Comparison of ENCODE assay signal across 8 cellular contexts in the genomic region with DNA sequence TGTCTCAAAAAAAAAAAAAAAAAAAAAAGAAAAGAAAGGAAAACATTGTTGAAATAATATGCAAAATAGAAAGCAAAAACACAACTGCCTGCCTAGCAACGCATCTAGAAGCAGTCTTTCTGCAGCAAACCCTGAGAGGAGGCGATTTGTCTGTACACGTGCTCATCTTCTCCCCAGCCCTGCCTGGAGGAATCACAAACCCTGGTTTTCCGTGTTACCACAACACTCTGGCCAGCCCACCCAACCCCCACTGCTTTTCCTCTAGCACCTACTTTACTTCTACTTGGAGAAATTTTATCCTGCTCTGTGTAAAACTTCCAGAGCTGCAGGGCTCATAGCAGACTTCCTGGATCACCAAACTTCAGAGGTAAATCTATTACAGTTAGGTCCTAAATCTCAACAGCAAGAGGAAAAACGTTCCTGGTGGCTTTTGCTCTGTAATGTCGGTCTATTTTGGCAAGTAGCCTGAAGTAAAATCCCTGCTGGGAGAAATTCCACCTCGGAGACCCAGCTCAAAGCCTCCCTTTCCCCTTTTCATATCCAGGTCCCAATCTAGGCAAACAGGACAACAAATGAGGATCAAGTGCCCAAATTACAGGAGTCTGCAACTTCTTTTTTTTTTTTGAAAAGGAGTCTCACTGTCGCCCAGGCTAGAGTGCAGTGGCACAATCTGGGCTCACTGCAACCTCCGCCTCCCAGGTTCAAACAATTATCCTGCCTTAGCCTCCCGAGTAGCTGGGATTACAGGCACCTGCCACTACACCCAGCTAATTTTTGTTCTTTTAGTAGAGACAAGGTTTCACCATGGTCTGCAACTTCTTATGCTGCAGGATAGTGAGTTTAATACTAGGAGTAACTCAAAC.
DNase-seq lines count a peak whose midpoint lies in the region; ATAC-seq, FAIRE-seq and TF ChIP-seq lines count a peak whose summit lies in the region.

No MANE protein-coding gene starts in this region.

- TF ChIP-seq CTCF in WI38 (IDR thresholded peaks at IDR 0.05; ENCODE audit: low read depth, low read length) = no peak
- no peak for TF ChIP-seq CTCF in pancreas (IDR thresholded peaks at IDR 0.05)

- peaks cover 0 to 10% (median 0%) of the 10 kb centered on the region in 3 donors for H3K36me3 ChIP-seq in pancreas

- H3K9me3 ChIP-seq in pancreas = no peaks in the 10 kb centered on the region

- in situ Hi-C loops in KBM-7 (cut with MboI; ENCODE audit: low pct_unique_long_range_greater_than_20kb, low sequenced_read_pairs) = no loop called here

- DNase-seq in EH (ENCODE audit: low read depth) (peak; percentile 71), left cardiac atrium (peak; percentile 44), pancreas (peak in 1 of 6 donors; percentile 25), SKM-1 treated with dmso at 0.1 percent for 144 hours (lab: John Stamatoyannopoulos, UW; ENCODE audit: unreplicated experiment) (no peak), KBM-7 (no peak), COLO668 (lab: John Stamatoyannopoulos, UW; ENCODE audit: unreplicated experiment) (no peak), ureter (ENCODE audit: low spot score) (no peak)

- ATAC-seq in left cardiac atrium (peak; percentile 80 to 86), pancreas (peak; percentile 9 to 43 (median 36))

- no peaks in the 10 kb centered on the region for H3K27me3 ChIP-seq in pancreas

- H3K4me3 ChIP-seq in WI38 (ENCODE audit: low read depth, low read length) (peak overlapping the region; percentile 22; the same call in 1 of the 2 replicates), pancreas (peak overlapping the region in 2 of 4 donors; percentile 9 to 26)

- peak overlapping the region; percentile 8 to 73 (median 68) for H3K27ac ChIP-seq in pancreas

- intact Hi-C loops in left cardiac atrium (cut with DNase I) (no loop called here), pancreas (cut with DNase I) (loop anchor here in 1 of 3 donors (10.0 kb wide), 1 partner anchor 87 kb away; a partner anchor contains a TSS)

- H3K4me1 ChIP-seq in pancreas = peaks cover 24 to 40% (median 37%) of the 10 kb centered on the region in 3 donors

- no peak for FAIRE-seq in pancreas (lab: Jason Lieb, UNC)

- WGBS in pancreas, 2 donors = 5 to 7% methylated on average over 10 of the region's 10 CpGs

Comparison
In these comparisons a context has a peak if more than half of its experiments do, and no peak if none do; other contexts are left out.
1. DNase-seq: peak in EH (single experiment) and left cardiac atrium (single experiment); none in SKM-1 treated with dmso at 0.1 percent for 144 hours (single experiment), KBM-7 (single experiment), COLO668 (single experiment) and ureter (single experiment).